In genomic region chr6:139316622-139317317, GRCh38 we compare ENCODE assay signal across 20 cellular contexts. TPM values are rescaled to one million over a fixed set of nuclear protein-coding genes. Genes with fewer than 3 reads are reported as not detected.
DNase-seq lines count a peak whose midpoint lies in the region; ATAC-seq, FAIRE-seq and TF ChIP-seq lines count a peak whose summit lies in the region.
"Had no signal": no experiment of that assay in that cellular context is flagged by ENCODE, and none has a peak within 500 bp of the region (broad histone marks: within the 10 kb centered on the region; RNA-seq: fewer than 3 reads in every experiment).

No MANE protein-coding gene starts in this region.

- H3K9me3 Mint-ChIP-seq in activated naive CD4-positive, alpha-beta T cell treated with anti-CD3 and anti-CD28 coated beads for 36 hours: peaks cover 2% of the 10 kb centered on the region

- H3K9ac ChIP-seq in H1 (replicated peaks in 1 of 4; ENCODE audit: extremely low read depth in 1 of 4, low read depth in 3 of 4, low read length in 3 of 4): no peak overlapping the region
- H3K9ac ChIP-seq: BLaER1 treated with 17β-estradiol and CSF1 and Interleukin-3, amounts not matched to agents 10 nM and 100 nM had no signal

- peak overlapping the region; percentile 4 for H4K5ac ChIP-seq in H1 (ENCODE audit: insufficient read length, low read depth, low read length)

- H3K56ac ChIP-seq in H1 (replicated peaks; ENCODE audit: insufficient read length, low read depth, low read length): no peak overlapping the region

- no peak for FAIRE-seq in H1 (lab: Jason Lieb, UNC)
- FAIRE-seq: HTR-8/SVneo, K562 had no signal

- no peak overlapping the region for H4K8ac ChIP-seq in H1 (ENCODE audit: extremely low read depth, insufficient read depth, low read length)

- H2BK5ac ChIP-seq in H1 (ENCODE audit: low read depth, low read length): no peak overlapping the region

- no peaks in the 10 kb centered on the region for H3K36me3 ChIP-seq in H1 (ENCODE audit: control insufficient read depth in 2 of 4, insufficient read depth in 4 of 4, low read length in 3 of 4)
- H3K36me3 ChIP-seq: BLaER1 treated with 17β-estradiol and CSF1 and Interleukin-3, amounts not matched to agents 10 nM and 100 nM; MG63 had no signal

- no peaks in the 10 kb centered on the region for H3K23me2 ChIP-seq in H1 (ENCODE audit: low read depth, low read length)

- TF ChIP-seq EP300 in H1 (IDR thresholded peaks at IDR 0.05; ENCODE audit: borderline replicate concordance in 1 of 2, low read depth in 2 of 2, low read length in 2 of 2): no peak

- POLR2A ChIA-PET in H1 (lab: Charles Lee; ENCODE audit: partially characterized antibody): interaction anchor here (0.7 to 1.3 kb wide), 3 partner anchors 10 to 67 kb away, joined by 3 to 4 read pairs (median 3); no protein-coding TSS in a partner anchor

- H4K91ac ChIP-seq in H1 (replicated peaks; ENCODE audit: insufficient read length, low read length): no peak overlapping the region

- no peak for TF ChIP-seq POLR2A in H1 (IDR thresholded peaks at IDR 0.05; ENCODE audit: control extremely low read depth in 1 of 2, low read depth in 2 of 2, low read length in 2 of 2)

- H2BK20ac ChIP-seq in H1 (ENCODE audit: low read length): no peak overlapping the region

- no peaks in the 10 kb centered on the region for H3K79me2 ChIP-seq in H1 (ENCODE audit: control insufficient read depth in 1 of 2, insufficient read depth in 2 of 2, low read length in 2 of 2)

- intact Hi-C loops in activated naive CD4-positive, alpha-beta T cell treated with anti-CD3 and anti-CD28 coated beads for 36 hours (cut with micrococcal nuclease): no loop called here

- no peak for ATAC-seq in HG02759 (IDR thresholded peaks at IDR 0.05; ENCODE audit: unreplicated experiment)
- no peak for ATAC-seq in HG03469 (IDR thresholded peaks at IDR 0.05; ENCODE audit: unreplicated experiment)
- ATAC-seq: K562, Panc1 had no signal

- CTCF ChIA-PET in activated naive CD4-positive, alpha-beta T cell treated with anti-CD3 and anti-CD28 coated beads for 36 hours (lab: Charles Lee): interaction anchor here (0.8 to 1.5 kb wide), 2 partner anchors 10 to 13 kb away, joined by 3 to 4 read pairs; no protein-coding TSS in a partner anchor
- CTCF ChIA-PET in H1 (lab: Charles Lee; ENCODE audit: partially characterized antibody): interaction anchor here (0.6 to 1.0 kb wide), 2 partner anchors 66 to 657 kb away, joined by 3 read pairs; no protein-coding TSS in a partner anchor

- H2BK15ac ChIP-seq in H1 (ENCODE audit: low read length): no peak overlapping the region

- no peak for TF ChIP-seq RAD21 in H1 (IDR thresholded peaks at IDR 0.05 in 1 of 2, conservative IDR thresholded peaks at IDR 0.05 in 1 of 2; ENCODE audit: low read depth in 2 of 2, low read length in 2 of 2)

- H3K27me3 ChIP-seq in H1 (replicated peaks in 1 of 4; ENCODE audit: control insufficient read depth in 3 of 4, extremely low read depth in 1 of 4, insufficient read depth in 3 of 4, low read length in 3 of 4): no peaks in the 10 kb centered on the region
- H3K27me3 ChIP-seq: BLaER1 treated with 17β-estradiol and CSF1 and Interleukin-3, amounts not matched to agents 10 nM and 100 nM; MG63 had no signal

- H3K79me1 ChIP-seq in H1 (ENCODE audit: low read depth, low read length): no peaks in the 10 kb centered on the region

- H3K27ac ChIP-seq in H1 (ENCODE audit: low read depth, low read length): no peak overlapping the region
- H3K27ac ChIP-seq: BLaER1 treated with 17β-estradiol and CSF1 and Interleukin-3, amounts not matched to agents 10 nM and 100 nM had no signal

- peak overlapping the region; percentile 37 for H3K27ac Mint-ChIP-seq in activated naive CD4-positive, alpha-beta T cell treated with anti-CD3 and anti-CD28 coated beads for 36 hours

- H3K18ac ChIP-seq in H1 (ENCODE audit: extremely low read depth, low read length): no peak overlapping the region; the same call in 1 of the 2 replicates

- H3K4me1 ChIP-seq in H1 (replicated peaks in 1 of 4; ENCODE audit: control insufficient read depth in 3 of 4, insufficient read depth in 4 of 4, low read length in 3 of 4): peaks cover 3 to 22% (median 13%) of the 10 kb centered on the region in 4 experiments; a peak in 5 of 7 replicates

- H2BK120ac ChIP-seq in H1 (replicated peaks; ENCODE audit: low read depth, low read length): peak overlapping the region; percentile 90

- H3K4me2 ChIP-seq in H1 (ENCODE audit: insufficient read depth in 1 of 2, low read depth in 2 of 2, low read length in 2 of 2): no peak overlapping the region

- no peaks in the 10 kb centered on the region for H3K9me3 ChIP-seq in H1 (ENCODE audit: insufficient read depth in 2 of 2, low read depth in 1 of 2, low read length in 1 of 2)
- H3K9me3 ChIP-seq: MG63 had no signal

- peaks cover 2% of the 10 kb centered on the region for H3K36me3 Mint-ChIP-seq in activated naive CD4-positive, alpha-beta T cell treated with anti-CD3 and anti-CD28 coated beads for 36 hours (ENCODE audit: low read depth)

- WGBS in H1 (ENCODE audit: extremely low coverage in 1 of 2, insufficient coverage in 1 of 2, insufficient read length in 1 of 2, insufficient replicate concordance in 2 of 2, low coverage in 1 of 2, low lambda C conversion rate in 2 of 2, missing lambda C conversion rate in 1 of 2), 2 experiments: 82% methylated on average over 2 of the region's 2 CpGs; no CpG with 5 or more reads in 1 of the 2 experiments

- H4K20me1 ChIP-seq in H1 (replicated peaks in 1 of 2; ENCODE audit: control insufficient read depth in 1 of 2, insufficient read depth in 2 of 2, low read length in 2 of 2): no peaks in the 10 kb centered on the region
- H4K20me1 ChIP-seq: BLaER1 treated with 17β-estradiol and CSF1 and Interleukin-3, amounts not matched to agents 10 nM and 100 nM had no signal

- no peaks in the 10 kb centered on the region for H3K27me3 Mint-ChIP-seq in activated naive CD4-positive, alpha-beta T cell treated with anti-CD3 and anti-CD28 coated beads for 36 hours (ENCODE audit: low read depth)

- H3K23ac ChIP-seq in H1 (ENCODE audit: insufficient read length): no peak overlapping the region

- H2AK5ac ChIP-seq in H1 (ENCODE audit: low read depth, low read length): no peak overlapping the region

- H3K4me3 Mint-ChIP-seq in activated naive CD4-positive, alpha-beta T cell treated with anti-CD3 and anti-CD28 coated beads for 36 hours: no peak overlapping the region

- no peak overlapping the region for H3K14ac ChIP-seq in H1 (ENCODE audit: insufficient read length)

- H2BK12ac ChIP-seq in H1 (ENCODE audit: low read depth, low read length): peak overlapping the region; percentile 75; the same call in 1 of the 2 replicates

- H3K4me3 ChIP-seq in H1 (ENCODE audit: extremely low read depth in 1 of 4, insufficient read depth in 2 of 4, low read depth in 3 of 4, low read length in 4 of 4): no peak overlapping the region
- H3K4me3 ChIP-seq: BLaER1 treated with 17β-estradiol and CSF1 and Interleukin-3, amounts not matched to agents 10 nM and 100 nM; K562; MG63 had no signal

- no peak overlapping the region for H3K4ac ChIP-seq in H1 (replicated peaks; ENCODE audit: insufficient read length, low read depth, low read length)

- no peak for DNase-seq in activated naive CD4-positive, alpha-beta T cell treated with anti-CD3 and anti-CD28 coated beads for 36 hours
- no peak for DNase-seq in activated naive CD4-positive, alpha-beta T cell (lab: John Stamatoyannopoulos, UW)
- DNase-seq in M059J (ENCODE audit: low read depth) (peak; percentile 22), H1 (ENCODE audit: low read depth in 1 of 2, low spot score in 2 of 2) (no peak), iPS-NIHi7 (ENCODE audit: extremely low spot score) (no peak), NCI-H128 (lab: John Stamatoyannopoulos, UW; ENCODE audit: unreplicated experiment) (no peak)
- DNase-seq: 8988T, HCEC 1CT, MG63, NCI-H1105, NCI-H187, NCI-H446 treated with DMSO at 0.1 percent for 48 hours, NCI-H748 treated with DMSO at 0.1 percent for 48 hours, SHP77 had no signal

- TF ChIP-seq CTCF in H1 (IDR thresholded peaks at IDR 0.05; ENCODE audit: control extremely low read depth in 1 of 3, insufficient read depth in 1 of 3, low read depth in 1 of 3, low read length in 3 of 3): no peak

- H3K4me1 Mint-ChIP-seq in activated naive CD4-positive, alpha-beta T cell treated with anti-CD3 and anti-CD28 coated beads for 36 hours (ENCODE audit: low read depth): peaks cover 7% of the 10 kb centered on the region

- H2AFZ ChIP-seq in H1 (ENCODE audit: low read length): 0 out of 2 replicates have a peak overlapping the region, but pooled peaks have one; percentile 9

TF ChIP-seq in H1, 55 proteins besides CTCF, POLR2A, EP300 and RAD21:
- TF ChIP-seq SIN3A (conservative IDR thresholded peaks at IDR 0.05 in 1 of 2, IDR thresholded peaks at IDR 0.05 in 1 of 2; ENCODE audit: low read depth in 1 of 2, low read length in 2 of 2) (no peak), CHD1 (IDR thresholded peaks at IDR 0.05; ENCODE audit: low read depth, low read length) (no peak), HDAC6 (IDR thresholded peaks at IDR 0.05; ENCODE audit: low read depth, low read length) (no peak)

RNA-seq across cellular contexts. Expression of gene TXLNB, which starts 25.0 kb away (rescaled TPM):
- total RNA-seq in activated naive CD4-positive, alpha-beta T cell treated with anti-CD3 and anti-CD28 coated beads for 36 hours: under 1 TPM; 0.10 to 0.14 TPM
- total RNA-seq in M059J (2014; rRNA removed; shearing (Covaris generic)): 0.10 and 0.17 TPM in 2 replicates
- 0.17 and 0.21 TPM in 2 replicates for total RNA-seq in H1 (2021; fragmentation: NEBNext Ultra II Directional; extraction: Animal tissue kit (Norgen Biotek cat#: 25700))
- 0.05 and 0.08 TPM in 2 replicates for polyA plus RNA-seq in H1 (2011; rRNA removed)
- polyA plus RNA-seq in H1 (2011; cell fraction: cytosol; rRNA removed): 0.09 TPM
- polyA plus RNA-seq in H1 (2011; cell fraction: nucleus; rRNA removed): 0.07 TPM
- 0.04 to 0.10 TPM (median 0.05 TPM) in 4 replicates for polyA plus RNA-seq in H1 (2012, experiment 1 of 2)
- not detected for polyA plus RNA-seq in H1 (2012, experiment 2 of 2)
- polyA plus RNA-seq in H1 (2013, experiment 1 of 2): 0.18 TPM
- polyA plus RNA-seq in H1 (2013, experiment 2 of 2): 0.13 TPM
- polyA minus RNA-seq in H1 (2011; rRNA and poly(A)+ RNA removed): 0.06 and 0.24 TPM in 2 replicates
- not detected for polyA minus RNA-seq in H1 (2011; cell fraction: cytosol; rRNA and poly(A)+ RNA removed)
- 0.50 TPM for polyA minus RNA-seq in H1 (2011; cell fraction: nucleus; rRNA and poly(A)+ RNA removed)
- total RNA-seq: K562 had no signal
- polyA plus RNA-seq: K562 had no signal

RNA-seq across cellular contexts. Expression of gene CITED2, which starts 57.7 kb away (rescaled TPM):
- total RNA-seq in activated naive CD4-positive, alpha-beta T cell treated with anti-CD3 and anti-CD28 coated beads for 36 hours: 10 to 100 TPM; 22.9 to 23.8 TPM
- 273 and 282 TPM in 2 replicates for total RNA-seq in M059J (2014; rRNA removed; shearing (Covaris generic))
- total RNA-seq in H1 (2021; fragmentation: NEBNext Ultra II Directional; extraction: Animal tissue kit (Norgen Biotek cat#: 25700)): 89.1 and 97.1 TPM in 2 replicates
- polyA plus RNA-seq in H1 (2011; rRNA removed): 115 and 179 TPM in 2 replicates
- polyA plus RNA-seq in H1 (2011; cell fraction: cytosol; rRNA removed): 71.8 TPM
- polyA plus RNA-seq in H1 (2011; cell fraction: nucleus; rRNA removed): 95.8 TPM
- polyA plus RNA-seq in H1 (2012, experiment 1 of 2): 48.9 to 68.3 TPM (median 60.3 TPM) in 4 replicates
- polyA plus RNA-seq in H1 (2012, experiment 2 of 2): 39.7 TPM
- 42.8 TPM for polyA plus RNA-seq in H1 (2013, experiment 1 of 2)
- polyA plus RNA-seq in H1 (2013, experiment 2 of 2): 45.1 TPM
- 24.7 and 27.3 TPM in 2 replicates for polyA minus RNA-seq in H1 (2011; rRNA and poly(A)+ RNA removed)
- 83.5 TPM for polyA minus RNA-seq in H1 (2011; cell fraction: cytosol; rRNA and poly(A)+ RNA removed)
- 66.4 TPM for polyA minus RNA-seq in H1 (2011; cell fraction: nucleus; rRNA and poly(A)+ RNA removed)
